ENCODE assay signal across 8 cellular contexts in genomic region chr6:26422329-26422728, GRCh38. TPM values are rescaled to one million over a fixed set of nuclear protein-coding genes. Genes with fewer than 3 reads are reported as not detected.
DNase-seq lines count a peak whose midpoint lies in the region; ATAC-seq and TF ChIP-seq lines count a peak whose summit lies in the region.
"Had no signal": no experiment of that assay in that cellular context is flagged by ENCODE, and none has a peak within 500 bp of the region (broad histone marks: within the 10 kb centered on the region; RNA-seq: fewer than 3 reads in every experiment).

No MANE protein-coding gene starts in this region.

- no peaks in the 10 kb centered on the region for H3K79me2 ChIP-seq in Loucy (ENCODE audit: insufficient read depth, low read length)

- H3K27ac ChIP-seq in A673 (ENCODE audit: low read depth, low read length, poor library complexity, severe bottlenecking) (no peak overlapping the region), iPS-18a (ENCODE audit: low read length) (no peak overlapping the region)

- H3K27me3 ChIP-seq in A673 (replicated peaks; ENCODE audit: insufficient read depth, low read depth, low read length, poor library complexity) (no peaks in the 10 kb centered on the region), Loucy (ENCODE audit: insufficient read depth, low read length, poor library complexity, severe bottlenecking) (no peaks in the 10 kb centered on the region), iPS-18a (ENCODE audit: control insufficient read depth, insufficient read depth, low read length) (no peaks in the 10 kb centered on the region)

- no peaks in the 10 kb centered on the region for H3K9me2 ChIP-seq in Loucy (replicated peaks; ENCODE audit: low read depth, low read length)

- peak overlapping the region; percentile 57 for H3K4me3 ChIP-seq in A673 (ENCODE audit: low read depth, low read length, poor library complexity, severe bottlenecking)
- H3K4me3 ChIP-seq in Loucy (ENCODE audit: low read length, poor library complexity, severe bottlenecking): peak overlapping the region; percentile 86
- peak overlapping the region; percentile 95 for H3K4me3 ChIP-seq in iPS-18a (ENCODE audit: low read length)

- no peaks in the 10 kb centered on the region for H4K20me1 ChIP-seq in Loucy (ENCODE audit: insufficient read depth, low read length, poor library complexity, severe bottlenecking)

- no peaks in the 10 kb centered on the region for H3F3A ChIP-seq in Loucy (ENCODE audit: low read depth)

- no TSS peak for BruUV-seq in A673 (replicated peaks; lab: Mats Ljungman, UMichigan)

- TF ChIP-seq CTCF in A673 (conservative IDR thresholded peaks at IDR 0.05; ENCODE audit: low read depth, low read length) (no peak), Loucy (conservative IDR thresholded peaks at IDR 0.05; ENCODE audit: low read length) (no peak)

- H3K4me1 ChIP-seq in A673 (ENCODE audit: insufficient read depth, low read length, poor library complexity, severe bottlenecking) (peaks cover 7% of the 10 kb centered on the region), Loucy (ENCODE audit: insufficient read depth, low read length, poor library complexity, severe bottlenecking) (peaks cover 18% of the 10 kb centered on the region), iPS-18a (ENCODE audit: control insufficient read depth, low read depth, low read length) (peaks cover 10% of the 10 kb centered on the region)

- peak overlapping the region; percentile 78 for H3K4me2 ChIP-seq in Loucy (ENCODE audit: low read depth, low read length, poor library complexity, severe bottlenecking)

- CTCF ChIA-PET in A673 (lab: Charles Lee): no interaction called here

- peak overlapping the region; percentile 38 for H3K9ac ChIP-seq in Loucy (ENCODE audit: low read depth, low read length, poor library complexity, severe bottlenecking)
- no peak overlapping the region for H3K9ac ChIP-seq in iPS-18a (ENCODE audit: low read length)

- H3K9me3 ChIP-seq in A673 (ENCODE audit: low read depth, low read length, poor library complexity, severe bottlenecking): no peaks in the 10 kb centered on the region
- peaks cover 8% of the 10 kb centered on the region; the same call in 1 of the 2 replicates for H3K9me3 ChIP-seq in Loucy (ENCODE audit: insufficient read depth, low read depth, low read length)
- H3K9me3 ChIP-seq in iPS-18a (ENCODE audit: control insufficient read depth, low read depth, low read length): no peaks in the 10 kb centered on the region

- DNase-seq in A673 (ENCODE audit: low spot score): no peak
- no peak for DNase-seq in head of caudate nucleus
- no peak for DNase-seq in stimulated activated CD4-positive, alpha-beta T cell treated with anti-CD3 and anti-CD28 coated beads, Interleukin-2, amount 100 ng/mL, for 48 hours
- DNase-seq: COR-L47, NCI-H1105 treated with DMSO at 0.1 percent for 48 hours had no signal

- intact Hi-C loops in A673 (cut with micrococcal nuclease; ENCODE audit: unreplicated experiment) (no loop called here), head of caudate nucleus (cut with DNase I) (no loop called here)

- POLR2A ChIA-PET in A673 (lab: Charles Lee; ENCODE audit: low non-redundant PET): no interaction called here

- H3K36me3 ChIP-seq in A673 (ENCODE audit: insufficient read depth, low read length, poor library complexity, severe bottlenecking) (no peaks in the 10 kb centered on the region), Loucy (ENCODE audit: insufficient read depth, low read length) (no peaks in the 10 kb centered on the region), iPS-18a (ENCODE audit: control insufficient read depth, low read depth, low read length) (peaks cover 8% of the 10 kb centered on the region)

- no peak for ATAC-seq in GM18511 (IDR thresholded peaks at IDR 0.05; ENCODE audit: unreplicated experiment)

- H2AFZ ChIP-seq in Loucy (ENCODE audit: low read length): no peak overlapping the region

RNA-seq across cellular contexts. Expression of gene BTN3A3, which starts 18.0 kb away (rescaled TPM):
- total RNA-seq in A673 (2021): 12.2 and 12.7 TPM in 2 replicates

RNA-seq across cellular contexts. Expression of gene BTN3A1, which starts 20.3 kb away (rescaled TPM):
- 14.2 and 14.8 TPM in 2 replicates for total RNA-seq in A673 (2021)

RNA-seq across cellular contexts. Expression of gene BTN2A1, which starts 35.4 kb away (rescaled TPM):
- 29.8 and 32.2 TPM in 2 replicates for total RNA-seq in A673 (2021)

RNA-seq across cellular contexts. Expression of gene BTN2A2, which starts 39.4 kb away (rescaled TPM):
- 16.3 and 25.5 TPM in 2 replicates for total RNA-seq in A673 (2021)

RNA-seq across cellular contexts. Expression of gene BTN3A2, which starts 57.3 kb away (rescaled TPM):
- total RNA-seq in A673 (2021): 19.1 and 23.2 TPM in 2 replicates
